ENCODE assay signal across 1 cellular context in genomic region chr9:91885746-91886432, GRCh38.
TF ChIP-seq lines count a peak whose summit lies in the region.

No MANE protein-coding gene starts in this region.

TF ChIP-seq in GM23338, 12 proteins besides CTCF, POLR2A, EP300 and RAD21:
- TF ChIP-seq JUNB (IDR thresholded peaks at IDR 0.05; ENCODE audit: unreplicated experiment) (no peak), ETS1 (IDR thresholded peaks at IDR 0.05) (no peak), ZNF462 (CRISPR knock-in tag; IDR thresholded peaks at IDR 0.05) (no peak), NANOG (IDR thresholded peaks at IDR 0.05; ENCODE audit: borderline replicate concordance) (no peak), ZNF114 (CRISPR knock-in tag; IDR thresholded peaks at IDR 0.05) (no peak), CREB1 (CRISPR knock-in tag; IDR thresholded peaks at IDR 0.05; ENCODE audit: low read depth) (no peak), STAT1 (IDR thresholded peaks at IDR 0.05; ENCODE audit: unreplicated experiment) (no peak), REST (IDR thresholded peaks at IDR 0.05; ENCODE audit: unreplicated experiment) (no peak)
